Comparison of ENCODE assay signal across 1 cellular context in the genomic region with DNA sequence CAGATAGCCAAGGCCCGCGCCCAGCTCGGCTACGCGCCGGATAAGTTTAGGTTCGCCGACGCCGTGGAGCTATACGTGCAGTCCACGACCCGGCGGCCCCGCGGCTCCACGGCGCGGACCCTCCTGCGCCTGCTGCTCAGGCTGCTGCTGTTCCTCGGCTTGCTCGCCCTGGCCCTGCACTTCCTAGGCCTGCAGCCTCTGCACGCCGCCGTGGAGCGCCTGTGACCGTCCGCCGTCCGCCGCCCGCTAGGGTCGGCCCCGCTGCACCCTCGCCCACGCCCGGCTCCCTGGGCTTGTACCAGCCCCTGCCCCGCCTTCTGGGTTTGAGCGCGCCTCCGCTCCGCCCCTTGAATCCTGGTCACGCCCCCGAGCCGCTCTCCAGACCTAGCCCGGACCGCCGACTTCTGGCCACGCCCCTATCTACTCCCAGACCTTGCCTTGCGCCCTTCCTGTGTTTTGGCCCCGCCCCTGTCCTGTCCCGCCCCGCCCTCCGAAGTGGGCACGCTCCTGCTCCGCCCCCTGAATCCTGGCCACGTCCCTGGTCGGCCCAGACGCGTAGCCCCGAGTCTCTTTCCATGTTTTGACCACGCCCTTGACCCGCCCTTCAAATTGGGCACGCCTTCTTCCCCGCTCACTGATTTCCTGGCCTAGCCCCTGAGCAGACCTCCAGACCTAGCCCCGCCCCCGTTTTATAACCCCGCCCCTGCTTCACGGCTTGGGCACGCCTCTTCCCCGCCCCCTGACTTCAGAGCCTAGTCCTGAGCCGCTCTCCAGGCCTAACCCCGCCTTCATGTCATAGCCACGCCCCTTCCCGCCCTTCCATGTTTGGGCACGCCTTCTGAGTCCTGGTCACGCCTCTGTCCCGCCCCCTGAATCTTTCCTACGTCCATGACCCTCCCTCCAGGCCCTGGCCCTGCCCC.
TF ChIP-seq lines count a peak whose summit lies in the region.

No MANE protein-coding gene starts in this region.

TF ChIP-seq in neural cell, 6 proteins besides CTCF, POLR2A, EP300 and RAD21 (continued from another document):
- TF ChIP-seq, protein P1, sequence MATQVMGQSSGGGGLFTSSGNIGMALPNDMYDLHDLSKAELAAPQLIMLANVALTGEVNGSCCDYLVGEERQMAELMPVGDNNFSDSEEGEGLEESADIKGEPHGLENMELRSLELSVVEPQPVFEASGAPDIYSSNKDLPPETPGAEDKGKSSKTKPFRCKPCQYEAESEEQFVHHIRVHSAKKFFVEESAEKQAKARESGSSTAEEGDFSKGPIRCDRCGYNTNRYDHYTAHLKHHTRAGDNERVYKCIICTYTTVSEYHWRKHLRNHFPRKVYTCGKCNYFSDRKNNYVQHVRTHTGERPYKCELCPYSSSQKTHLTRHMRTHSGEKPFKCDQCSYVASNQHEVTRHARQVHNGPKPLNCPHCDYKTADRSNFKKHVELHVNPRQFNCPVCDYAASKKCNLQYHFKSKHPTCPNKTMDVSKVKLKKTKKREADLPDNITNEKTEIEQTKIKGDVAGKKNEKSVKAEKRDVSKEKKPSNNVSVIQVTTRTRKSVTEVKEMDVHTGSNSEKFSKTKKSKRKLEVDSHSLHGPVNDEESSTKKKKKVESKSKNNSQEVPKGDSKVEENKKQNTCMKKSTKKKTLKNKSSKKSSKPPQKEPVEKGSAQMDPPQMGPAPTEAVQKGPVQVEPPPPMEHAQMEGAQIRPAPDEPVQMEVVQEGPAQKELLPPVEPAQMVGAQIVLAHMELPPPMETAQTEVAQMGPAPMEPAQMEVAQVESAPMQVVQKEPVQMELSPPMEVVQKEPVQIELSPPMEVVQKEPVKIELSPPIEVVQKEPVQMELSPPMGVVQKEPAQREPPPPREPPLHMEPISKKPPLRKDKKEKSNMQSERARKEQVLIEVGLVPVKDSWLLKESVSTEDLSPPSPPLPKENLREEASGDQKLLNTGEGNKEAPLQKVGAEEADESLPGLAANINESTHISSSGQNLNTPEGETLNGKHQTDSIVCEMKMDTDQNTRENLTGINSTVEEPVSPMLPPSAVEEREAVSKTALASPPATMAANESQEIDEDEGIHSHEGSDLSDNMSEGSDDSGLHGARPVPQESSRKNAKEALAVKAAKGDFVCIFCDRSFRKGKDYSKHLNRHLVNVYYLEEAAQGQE (IDR thresholded peaks at IDR 0.05; ENCODE audit: borderline replicate concordance), result no peak
TF ChIP-seq in neural cell: peak in this region for 2.
